Comparison of ENCODE assay signal across 16 cellular contexts in the genomic region with DNA sequence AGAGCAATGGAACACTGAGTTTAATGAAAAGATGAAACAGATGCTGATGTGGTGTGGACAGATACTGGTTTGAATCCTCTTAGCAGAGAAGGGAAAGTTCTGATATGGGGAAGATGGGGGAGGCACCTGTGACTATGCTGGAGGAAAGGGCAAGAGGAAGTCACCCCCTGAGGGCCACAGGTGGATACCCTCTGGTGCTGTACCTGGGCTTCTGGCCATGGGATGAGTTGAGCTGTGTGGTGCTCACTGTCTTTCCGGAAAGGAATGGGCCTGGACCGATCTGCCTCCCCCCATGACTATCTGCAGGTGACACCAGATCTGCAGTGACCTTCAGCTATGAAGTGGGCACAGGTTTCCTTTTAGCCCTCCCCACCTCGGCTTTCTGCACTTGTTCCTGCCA. TPM values are rescaled to one million over a fixed set of nuclear protein-coding genes. Genes with fewer than 3 reads are reported as not detected.
DNase-seq lines count a peak whose midpoint lies in the region; ATAC-seq, FAIRE-seq and TF ChIP-seq lines count a peak whose summit lies in the region.
"Had no signal": no experiment of that assay in that cellular context is flagged by ENCODE, and none has a peak within 500 bp of the region (broad histone marks: within the 10 kb centered on the region; RNA-seq: fewer than 3 reads in every experiment).

No MANE protein-coding gene starts in this region.

- peaks cover 51% of the 10 kb centered on the region for H3K4me1 ChIP-seq in keratinocyte (ENCODE audit: control insufficient read depth, extremely low read depth, insufficient read depth, low read length)
- peaks cover 0 to 33% (median 16%) of the 10 kb centered on the region in 4 donors for H3K4me1 ChIP-seq in tibial nerve

- H3K27ac ChIP-seq in keratinocyte (ENCODE audit: control insufficient read depth, insufficient read depth, low read length) (peak overlapping the region; percentile 13), tibial nerve (peak overlapping the region in 1 of 4 donors; percentile 81)
- H3K27ac ChIP-seq: ovary, SK-N-MC, thyroid gland, VCaP had no signal

- H3K36me3 ChIP-seq in keratinocyte (ENCODE audit: control insufficient read depth in 2 of 2, extremely low read depth in 1 of 2, insufficient read depth in 2 of 2, low read length in 2 of 2) (no peaks in the 10 kb centered on the region), tibial nerve (no peaks in the 10 kb centered on the region)
- H3K36me3 ChIP-seq: BE2C, ovary, thyroid gland had no signal

- DNase-seq in natural killer cell treated with Interleukin-12 subunit alpha and Interleukin-12 subunit beta and Interleukin-15 and Interleukin-18, amount 100 ng/mL, for 72 hours (ENCODE audit: low spot score) = no peak
- DNase-seq in natural killer cell = no peak
- peak in 1 of 2 donors; percentile 31 for DNase-seq in activated T-cell treated with anti-CD3 and anti-CD28 coated beads, Interleukin-2, amount 50 U/mL, for 72 hours
- no peak for DNase-seq in keratinocyte (ENCODE audit: low read depth, low spot score)
- no peak for DNase-seq in posterior cingulate gyrus
- no peak for DNase-seq in Ammon's horn (ENCODE audit: low spot score)
- DNase-seq in tibial nerve (ENCODE audit: low spot score in 2 of 2) = no peak
- DNase-seq in NK-92 (lab: John Stamatoyannopoulos, UW; ENCODE audit: unreplicated experiment) = no peak
- DNase-seq: BE2C, NCI-H1092, ovary, thyroid gland had no signal

- no peak for ATAC-seq in natural killer cell treated with Interleukin-12 subunit alpha and Interleukin-12 subunit beta and Interleukin-15 and Interleukin-18, amount 100 ng/mL, for 72 hours
- no peak for ATAC-seq in natural killer cell
- ATAC-seq in activated T-cell treated with anti-CD3 and anti-CD28 coated beads, Interleukin-2, amount 50 U/mL, for 72 hours (replicated peaks in 1 of 2) = peak in 1 of 2 donors; percentile 27

- H2AFZ ChIP-seq in keratinocyte (ENCODE audit: control insufficient read depth, low read length) = no peak overlapping the region

- H3K4me2 ChIP-seq in keratinocyte (ENCODE audit: control insufficient read depth, extremely low read depth, insufficient read depth, low read depth, low read length) = peak overlapping the region; percentile 67

- H3K4me1 Mint-ChIP-seq in natural killer cell treated with Interleukin-12 subunit alpha and Interleukin-12 subunit beta and Interleukin-15 and Interleukin-18, amount 100 ng/mL, for 72 hours (ENCODE audit: low read depth in 2 of 2) = peaks cover 62 to 78% of the 10 kb centered on the region in 2 donors
- peaks cover 44 to 50% of the 10 kb centered on the region in 2 donors for H3K4me1 Mint-ChIP-seq in natural killer cell
- H3K4me1 Mint-ChIP-seq in activated T-cell treated with anti-CD3 and anti-CD28 coated beads, Interleukin-2, amount 50 U/mL, for 72 hours (ENCODE audit: low read depth) = peaks cover 73% of the 10 kb centered on the region

- peak overlapping the region; percentile 84 to 85 for H3K27ac Mint-ChIP-seq in natural killer cell treated with Interleukin-12 subunit alpha and Interleukin-12 subunit beta and Interleukin-15 and Interleukin-18, amount 100 ng/mL, for 72 hours
- peak overlapping the region in 1 of 2 donors; percentile 39 for H3K27ac Mint-ChIP-seq in natural killer cell
- H3K27ac Mint-ChIP-seq in activated T-cell treated with anti-CD3 and anti-CD28 coated beads, Interleukin-2, amount 50 U/mL, for 72 hours = peak overlapping the region; percentile 59
- H3K27ac Mint-ChIP-seq: mesothelial cell of epicardium had no signal

- TF ChIP-seq POLR2A in tibial nerve (IDR thresholded peaks at IDR 0.05) = no peak

- no peak for FAIRE-seq in keratinocyte (lab: Jason Lieb, UNC)
- FAIRE-seq: endometrium had no signal

- H3K79me2 ChIP-seq in keratinocyte (ENCODE audit: control insufficient read depth, insufficient read depth, low read length) = no peaks in the 10 kb centered on the region

- peaks cover 0 to 8% of the 10 kb centered on the region in 2 donors for H3K27me3 Mint-ChIP-seq in natural killer cell treated with Interleukin-12 subunit alpha and Interleukin-12 subunit beta and Interleukin-15 and Interleukin-18, amount 100 ng/mL, for 72 hours
- H3K27me3 Mint-ChIP-seq in natural killer cell (ENCODE audit: low read depth in 2 of 2) = peaks cover 5 to 15% of the 10 kb centered on the region in 2 donors
- H3K27me3 Mint-ChIP-seq in activated T-cell treated with anti-CD3 and anti-CD28 coated beads, Interleukin-2, amount 50 U/mL, for 72 hours (ENCODE audit: low read depth) = peaks cover 11% of the 10 kb centered on the region

- no peaks in the 10 kb centered on the region for H3K9me1 ChIP-seq in keratinocyte (ENCODE audit: control insufficient read depth, extremely low read depth, insufficient read depth, low read length)

- H3K9me3 ChIP-seq in keratinocyte (ENCODE audit: control insufficient read depth, low read depth, low read length) = peaks cover 1% of the 10 kb centered on the region
- no peaks in the 10 kb centered on the region for H3K9me3 ChIP-seq in tibial nerve
- H3K9me3 ChIP-seq: BE2C, ovary, thyroid gland had no signal

- peak overlapping the region; percentile 70 for H3K4me3 Mint-ChIP-seq in natural killer cell treated with Interleukin-12 subunit alpha and Interleukin-12 subunit beta and Interleukin-15 and Interleukin-18, amount 100 ng/mL, for 72 hours
- H3K4me3 Mint-ChIP-seq in natural killer cell = no peak overlapping the region
- H3K4me3 Mint-ChIP-seq in activated T-cell treated with anti-CD3 and anti-CD28 coated beads, Interleukin-2, amount 50 U/mL, for 72 hours = peak overlapping the region; percentile 76 to 77
- H3K4me3 Mint-ChIP-seq: mesothelial cell of epicardium had no signal

- H4K20me1 ChIP-seq in keratinocyte (ENCODE audit: control insufficient read depth, extremely low read depth, insufficient read depth, low read length) = no peaks in the 10 kb centered on the region

- no peaks in the 10 kb centered on the region for H3K9me3 Mint-ChIP-seq in natural killer cell treated with Interleukin-12 subunit alpha and Interleukin-12 subunit beta and Interleukin-15 and Interleukin-18, amount 100 ng/mL, for 72 hours
- no peaks in the 10 kb centered on the region for H3K9me3 Mint-ChIP-seq in natural killer cell
- H3K9me3 Mint-ChIP-seq in activated T-cell treated with anti-CD3 and anti-CD28 coated beads, Interleukin-2, amount 50 U/mL, for 72 hours = no peaks in the 10 kb centered on the region

- TF ChIP-seq EP300 in tibial nerve (IDR thresholded peaks at IDR 0.05) = no peak

- H3K27me3 ChIP-seq in keratinocyte (ENCODE audit: control insufficient read depth, extremely low read depth, insufficient read depth, low read length) (no peaks in the 10 kb centered on the region), tibial nerve (no peaks in the 10 kb centered on the region)
- H3K27me3 ChIP-seq: BE2C, ovary, thyroid gland had no signal

- intact Hi-C loops in natural killer cell (cut with micrococcal nuclease) (loop anchor here (10.0 kb wide), 1 partner anchor 186 kb away; no protein-coding TSS in a partner anchor), posterior cingulate gyrus (cut with DNase I) (loop anchor here (5.0 to 10.0 kb wide), 2 partner anchors 34 to 626 kb away; no protein-coding TSS in a partner anchor)

- no peak overlapping the region for H3K4me3 ChIP-seq in keratinocyte (ENCODE audit: control insufficient read depth in 2 of 3, extremely low read depth in 1 of 3, insufficient read depth in 2 of 3, low read depth in 1 of 3, low read length in 3 of 3)
- H3K4me3 ChIP-seq in tibial nerve = no peak overlapping the region
- H3K4me3 ChIP-seq: ovary, SK-N-MC, thyroid gland had no signal

- 88 to 97% methylated on average over 3 of the region's 3 CpGs for WGBS in tibial nerve, 2 donors

- dilution Hi-C loops in keratinocyte (cut with MboI; ENCODE audit: extremely low pct_ligation_motif_present, low sequenced_read_pairs) = no loop called here

- no peaks in the 10 kb centered on the region for H3K36me3 Mint-ChIP-seq in natural killer cell treated with Interleukin-12 subunit alpha and Interleukin-12 subunit beta and Interleukin-15 and Interleukin-18, amount 100 ng/mL, for 72 hours
- no peaks in the 10 kb centered on the region for H3K36me3 Mint-ChIP-seq in natural killer cell
- no peaks in the 10 kb centered on the region for H3K36me3 Mint-ChIP-seq in activated T-cell treated with anti-CD3 and anti-CD28 coated beads, Interleukin-2, amount 50 U/mL, for 72 hours (ENCODE audit: insufficient read depth in 2 of 2)
- H3K36me3 Mint-ChIP-seq: mesothelial cell of epicardium had no signal

- H3K9ac ChIP-seq in keratinocyte (ENCODE audit: control insufficient read depth, extremely low read depth, insufficient read depth, low read length) = no peak overlapping the region

- no peak for TF ChIP-seq CTCF in natural killer cell (IDR thresholded peaks at IDR 0.05)
- TF ChIP-seq CTCF in keratinocyte (optimal IDR thresholded peaks at IDR 0.05 in 1 of 3, IDR thresholded peaks at IDR 0.05 in 1 of 3, conservative IDR thresholded peaks at IDR 0.05 in 1 of 3; ENCODE audit: extremely low read depth in 1 of 3, insufficient read depth in 2 of 3, low read length in 3 of 3) = no peak
- no peak for TF ChIP-seq CTCF in tibial nerve (IDR thresholded peaks at IDR 0.05)

RNA-seq across cellular contexts. Expression of gene IER5, which starts 52.4 kb away (rescaled TPM):
- 10 to 100 TPM; 57.1 to 91.7 TPM for total RNA-seq in natural killer cell treated with Interleukin-12 subunit alpha and Interleukin-12 subunit beta and Interleukin-15 and Interleukin-18, amount 100 ng/mL, for 72 hours
- 100 to 1,000 TPM; 118 to 164 (median 150) TPM for total RNA-seq in natural killer cell
- 10 to 100 TPM; 71.8 to 72.2 TPM for total RNA-seq in activated T-cell treated with anti-CD3 and anti-CD28 coated beads, Interleukin-2, amount 50 U/mL, for 72 hours
- 18.1 to 22.5 TPM (median 20.0 TPM) in 3 replicates for polyA plus RNA-seq in keratinocyte
- polyA plus RNA-seq in keratinocyte (2011; ENCODE audit: low read depth) = 27.9 TPM
- 8.6 and 9.8 TPM in 2 replicates for polyA plus RNA-seq in keratinocyte (2011; cell fraction: cytosol; rRNA removed)
- polyA plus RNA-seq in keratinocyte (2011; cell fraction: nucleus; rRNA removed) = 32.8 and 33.5 TPM in 2 replicates
- 23.4 and 50.4 TPM in 2 replicates for polyA plus RNA-seq in keratinocyte (2012; ENCODE audit: low replicate concordance)
- polyA minus RNA-seq in keratinocyte = 11.6 to 12.8 TPM (median 12.6 TPM) in 3 replicates
- 27.2 TPM for polyA minus RNA-seq in keratinocyte (2011; cell fraction: cytosol; rRNA and poly(A)+ RNA removed)
- 23.8 and 28.0 TPM in 2 replicates for polyA minus RNA-seq in keratinocyte (2011; cell fraction: nucleus; rRNA and poly(A)+ RNA removed)
- 10 to 100 TPM in 3 of 4 donors, 1 to 10 TPM in 1; 8.1 to 16.3 (median 13.1) TPM for total RNA-seq in tibial nerve
